ENCODE assay signal across 14 cellular contexts in the genomic region with DNA sequence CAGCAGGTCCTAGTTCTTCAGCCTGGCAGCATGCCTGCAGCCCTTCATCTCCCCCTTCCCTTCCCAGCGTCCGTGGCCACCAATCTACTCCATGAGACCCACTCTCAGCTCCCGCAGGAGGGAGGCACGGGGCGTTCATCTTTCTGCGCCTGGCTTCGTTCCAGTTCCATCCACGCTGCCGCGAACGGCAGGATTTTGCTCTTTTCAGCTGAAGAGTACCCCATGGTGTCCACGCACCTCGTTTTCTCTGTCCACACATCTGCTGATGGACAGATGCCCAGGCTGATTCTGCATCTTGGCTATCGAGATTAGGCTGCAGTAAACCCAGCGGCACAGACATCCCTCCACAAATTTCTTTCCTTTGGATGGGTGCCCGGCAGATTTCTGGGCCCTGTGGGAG. TPM values are rescaled to one million over a fixed set of nuclear protein-coding genes. Genes with fewer than 3 reads are reported as not detected.
"Had no signal": no experiment of that assay in that cellular context is flagged by ENCODE, and none has a peak within 500 bp of the region (broad histone marks: within the 10 kb centered on the region; RNA-seq: fewer than 3 reads in every experiment).

No MANE protein-coding gene starts in this region.

- DNase-seq: activated CD4-positive, alpha-beta T cell treated with anti-CD3 and anti-CD28 coated beads, Interleukin-2, amount 50 U/mL, for 48 hours; activated CD8-positive, alpha-beta memory T cell treated with anti-CD3 and anti-CD28 coated beads, Interleukin-2, amount 10 ng/mL, durations not matched to agents 7 days and 5 days; activated gamma-delta T cell; activated naive CD8-positive, alpha-beta T cell treated with anti-CD3 and anti-CD28 coated beads for 36 hours; activated T-cell treated with anti-CD3 and anti-CD28 coated beads, Interleukin-2, amount 50 U/mL, for 4 hours; cerebellar nuclear complex; hippocampal formation; naive thymus-derived CD4-positive, alpha-beta T cell; occipital lobe; stimulated activated CD4-positive, alpha-beta T cell treated with anti-CD3 and anti-CD28 coated beads, Interleukin-2, amount 100 ng/mL, for 48 hours; stimulated activated naive CD4-positive, alpha-beta T cell treated with Interleukin-2 at 50 U/mL for 16 hours had no signal

- H3K4me1 ChIP-seq: psoas muscle had no signal

- H3K4me3 ChIP-seq: lung, psoas muscle had no signal

- ATAC-seq: activated CD8-positive, alpha-beta memory T cell treated with anti-CD3 and anti-CD28 coated beads, Interleukin-2, amount 10 ng/mL, durations not matched to agents 7 days and 5 days; activated T-cell treated with anti-CD3 and anti-CD28 coated beads, Interleukin-2, amount 50 U/mL, for 4 hours; naive thymus-derived CD4-positive, alpha-beta T cell; psoas muscle had no signal

- H3K27ac ChIP-seq: psoas muscle had no signal

- H3K9me3 ChIP-seq: psoas muscle had no signal

RNA-seq across cellular contexts. Expression of a gene that starts 30.6 kb away (rescaled TPM):
- total RNA-seq: mononuclear cell had no signal
- polyA plus RNA-seq: naive thymus-derived CD4-positive, alpha-beta T cell had no signal
